In genomic region chr13:38641164-38641948, GRCh38 we compare ENCODE assay signal across 13 cellular contexts. TPM values are rescaled to one million over a fixed set of nuclear protein-coding genes. Genes with fewer than 3 reads are reported as not detected.
DNase-seq lines count a peak whose midpoint lies in the region; ATAC-seq and TF ChIP-seq lines count a peak whose summit lies in the region.
"Had no signal": no experiment of that assay in that cellular context is flagged by ENCODE, and none has a peak within 500 bp of the region (broad histone marks: within the 10 kb centered on the region; RNA-seq: fewer than 3 reads in every experiment).

No MANE protein-coding gene starts in this region.

- no peaks in the 10 kb centered on the region for H3K4me1 ChIP-seq in SK-N-SH (ENCODE audit: control insufficient read depth in 1 of 2, insufficient read depth in 2 of 2, low read depth in 1 of 2, low read length in 1 of 2)
- no peaks in the 10 kb centered on the region for H3K4me1 ChIP-seq in Karpas-422 (ENCODE audit: low read length)

- no peak overlapping the region for H3K4me3 ChIP-seq in SK-N-SH (ENCODE audit: low read depth in 2 of 2, low read length in 1 of 2)
- H3K4me3 ChIP-seq in fibroblast of mammary gland (ENCODE audit: control insufficient read depth, low read depth, low read length) = no peak overlapping the region
- no peak overlapping the region for H3K4me3 ChIP-seq in Karpas-422 (ENCODE audit: low read length)

- 71% methylated on average over 5 of the region's 5 CpGs for WGBS in SK-N-SH (ENCODE audit: low lambda C conversion rate)

- no peak overlapping the region for H3K9ac ChIP-seq in SK-N-SH
- no peak overlapping the region for H3K9ac ChIP-seq in Karpas-422 (ENCODE audit: low read length)

- H3K27ac Mint-ChIP-seq in type B pancreatic cell = no peak overlapping the region

- H3K9me2 ChIP-seq in SK-N-SH = no peaks in the 10 kb centered on the region
- no peaks in the 10 kb centered on the region for H3K9me2 ChIP-seq in Karpas-422 (replicated peaks; ENCODE audit: insufficient read depth, low read length)

- DNase-seq in SK-N-SH (peak; percentile 5), OCI-M1 (lab: John Stamatoyannopoulos, UW) (peak; percentile 39), fibroblast of mammary gland (ENCODE audit: low read depth) (peak; percentile 2), type B pancreatic cell (ENCODE audit: extremely low spot score, unreplicated experiment) (no peak), Karpas-422 (no peak), NCI-H1436 (lab: John Stamatoyannopoulos, UW) (no peak)
- DNase-seq: anterior cingulate cortex, NCI-H2107 had no signal

- H3K36me3 Mint-ChIP-seq in type B pancreatic cell = no peaks in the 10 kb centered on the region

- peaks cover 6% of the 10 kb centered on the region for H3K4me1 Mint-ChIP-seq in type B pancreatic cell (ENCODE audit: unreplicated experiment)

- H3K27ac ChIP-seq in SK-N-SH (ENCODE audit: low read depth in 2 of 2, low read length in 1 of 2) (no peak overlapping the region), Karpas-422 (ENCODE audit: low read length) (no peak overlapping the region)

- no peak overlapping the region for H3K4me3 Mint-ChIP-seq in type B pancreatic cell

- H3K79me2 ChIP-seq in SK-N-SH (ENCODE audit: insufficient read depth) = no peaks in the 10 kb centered on the region
- no peaks in the 10 kb centered on the region for H3K79me2 ChIP-seq in Karpas-422 (ENCODE audit: low read length)

- H3K27me3 ChIP-seq in SK-N-SH (ENCODE audit: insufficient read depth) = no peaks in the 10 kb centered on the region
- H3K27me3 ChIP-seq in Karpas-422 (ENCODE audit: low read length) = no peaks in the 10 kb centered on the region

- no peak for TF ChIP-seq EP300 in SK-N-SH (IDR thresholded peaks at IDR 0.05; ENCODE audit: borderline replicate concordance in 1 of 2, low read depth in 1 of 2, low read length in 1 of 2)

- POLR2A ChIA-PET in SK-N-SH (lab: Yijun Ruan, JAX) = no interaction called here

- no peaks in the 10 kb centered on the region for H3F3A ChIP-seq in SK-N-SH (replicated peaks; ENCODE audit: insufficient read depth)

- no peak overlapping the region for H3K4me2 ChIP-seq in SK-N-SH
- no peak overlapping the region for H3K4me2 ChIP-seq in Karpas-422 (ENCODE audit: low read depth, low read length, poor library complexity, severe bottlenecking)

- no peak for ATAC-seq in SK-N-SH treated with all-trans-retinoic acid at 6 μM for 48 hours
- no peak for ATAC-seq in HG02885 (IDR thresholded peaks at IDR 0.05; ENCODE audit: poor library complexity, unreplicated experiment)
- ATAC-seq: sciatic nerve had no signal

- H3K27me3 Mint-ChIP-seq in type B pancreatic cell = no peaks in the 10 kb centered on the region

- no peaks in the 10 kb centered on the region for H3K9me3 Mint-ChIP-seq in type B pancreatic cell

- H3K9me3 ChIP-seq in SK-N-SH = no peaks in the 10 kb centered on the region
- no peaks in the 10 kb centered on the region for H3K9me3 ChIP-seq in Karpas-422 (ENCODE audit: low read length)

- no peak overlapping the region for H2AFZ ChIP-seq in SK-N-SH (ENCODE audit: low read depth)
- no peak overlapping the region for H2AFZ ChIP-seq in Karpas-422 (ENCODE audit: low read length)

- H4K20me1 ChIP-seq in SK-N-SH (ENCODE audit: insufficient read depth) = no peaks in the 10 kb centered on the region
- no peaks in the 10 kb centered on the region for H4K20me1 ChIP-seq in Karpas-422 (ENCODE audit: insufficient read depth, low read depth, low read length)

- TF ChIP-seq CTCF in SK-N-SH (IDR thresholded peaks at IDR 0.05) (peak; percentile 35; the same call in 1 of the 2 replicates), fibroblast of mammary gland (conservative IDR thresholded peaks at IDR 0.05; ENCODE audit: control insufficient read depth, insufficient read depth, low read depth, low read length) (peak; percentile 40), type B pancreatic cell (conservative IDR thresholded peaks at IDR 0.05) (peak; percentile 55)

- CTCF ChIA-PET in SK-N-SH (lab: Yijun Ruan, JAX) = interaction anchor here (0.7 to 1.2 kb wide), 2 partner anchors 9 to 15 kb away, joined by 3 read pairs; no protein-coding TSS in a partner anchor

- H3K36me3 ChIP-seq in SK-N-SH (replicated peaks in 1 of 2; ENCODE audit: control insufficient read depth in 1 of 2, insufficient read depth in 2 of 2, low read length in 1 of 2) (no peaks in the 10 kb centered on the region), Karpas-422 (ENCODE audit: insufficient read depth, low read length) (no peaks in the 10 kb centered on the region)

- no peak for TF ChIP-seq RAD21 in SK-N-SH (IDR thresholded peaks at IDR 0.05; ENCODE audit: low read length)

TF ChIP-seq in SK-N-SH, 30 proteins besides CTCF, POLR2A, EP300 and RAD21 (continues in another document):
- TF ChIP-seq IRF3 (IDR thresholded peaks at IDR 0.05; ENCODE audit: low read depth, low read length) (no peak), PBX3 (IDR thresholded peaks at IDR 0.05) (no peak)

TF ChIP-seq in SK-N-SH treated with all-trans-retinoic acid at 6 μM for 48 hours, 23 proteins besides CTCF, POLR2A, EP300 and RAD21:
- TF ChIP-seq ISL1 (CRISPR knock-in tag; IDR thresholded peaks at IDR 0.05) (no peak), CSRNP3 (CRISPR knock-in tag; IDR thresholded peaks at IDR 0.05) (no peak), PPARA (CRISPR knock-in tag; IDR thresholded peaks at IDR 0.05; ENCODE audit: borderline replicate concordance) (no peak), ZNF70 (CRISPR knock-in tag; IDR thresholded peaks at IDR 0.05) (no peak), RARB (CRISPR knock-in tag; IDR thresholded peaks at IDR 0.05) (no peak), GLIS3 (CRISPR knock-in tag; IDR thresholded peaks at IDR 0.05) (no peak), BACH2 (CRISPR knock-in tag; IDR thresholded peaks at IDR 0.05; ENCODE audit: borderline replicate concordance) (no peak)

RNA-seq across cellular contexts. Expression of gene FREM2, which starts 45.5 kb away (rescaled TPM):
- polyA plus RNA-seq in SK-N-SH (2012; rRNA removed) = not detected in 2 replicates
- polyA plus RNA-seq in SK-N-SH (2012; cell fraction: cytosol; rRNA removed) = not detected in 2 replicates
- not detected in 2 replicates for polyA plus RNA-seq in SK-N-SH (2012; cell fraction: nucleus; rRNA removed)
- 37.8 and 42.8 TPM in 2 replicates for total RNA-seq in type B pancreatic cell (ENCODE audit: low replicate concordance)
- not detected in 2 replicates for total RNA-seq in Karpas-422 (2014; rRNA removed; shearing (Covaris generic); ENCODE audit: low replicate concordance)
- total RNA-seq: endothelial cell of umbilical vein had no signal
- polyA plus RNA-seq: BJ had no signal

Comparison
In these comparisons a context has a peak if more than half of its experiments do, and no peak if none do; other contexts are left out.
1. DNase-seq: peak in SK-N-SH (single experiment), OCI-M1 (single experiment) and fibroblast of mammary gland (single experiment); none in type B pancreatic cell (single experiment), Karpas-422 (single experiment) and NCI-H1436 (single experiment).
2. RNA of gene FREM2, which starts 45.5 kb away (total RNA-seq): 37.8 to 42.8 TPM in type B pancreatic cell; not detected in Karpas-422; every median in the first group is over 10 times any median in the second.
3. Peak in every context shown above with its lines, with median percentiles within 50 percentile points of each other: CTCF ChIP-seq.